ENCODE assay signal across 14 cellular contexts in genomic region chr20:6819599-6819998, GRCh38. TPM values are rescaled to one million over a fixed set of nuclear protein-coding genes. Genes with fewer than 3 reads are reported as not detected.
DNase-seq lines count a peak whose midpoint lies in the region; ATAC-seq and TF ChIP-seq lines count a peak whose summit lies in the region.
"Had no signal": no experiment of that assay in that cellular context is flagged by ENCODE, and none has a peak within 500 bp of the region (broad histone marks: within the 10 kb centered on the region; RNA-seq: fewer than 3 reads in every experiment).

No MANE protein-coding gene starts in this region.

- no peaks in the 10 kb centered on the region for H3K36me3 Mint-ChIP-seq in activated T-helper 17 cell treated with anti-CD3 and anti-CD28 coated beads, Interleukin-2, amount 50 U/mL, for 72 hours (ENCODE audit: low read depth)
- H3K36me3 Mint-ChIP-seq: CD4-positive, alpha-beta memory T cell; type B pancreatic cell had no signal

- in situ Hi-C loops in GM23248 (cut with MboI) = no loop called here

- no peaks in the 10 kb centered on the region for H3K4me1 ChIP-seq in GM23248 (ENCODE audit: insufficient read depth)

- no peaks in the 10 kb centered on the region for H4K20me1 ChIP-seq in GM23248 (ENCODE audit: insufficient read depth)

- H3K9me3 ChIP-seq in GM23248 (ENCODE audit: low read depth) = no peaks in the 10 kb centered on the region

- no peak overlapping the region for H3K4me3 Mint-ChIP-seq in activated T-helper 17 cell treated with anti-CD3 and anti-CD28 coated beads, Interleukin-2, amount 50 U/mL, for 72 hours
- H3K4me3 Mint-ChIP-seq: CD4-positive, alpha-beta memory T cell; type B pancreatic cell had no signal

- no peaks in the 10 kb centered on the region for H3K27me3 Mint-ChIP-seq in activated T-helper 17 cell treated with anti-CD3 and anti-CD28 coated beads, Interleukin-2, amount 50 U/mL, for 72 hours
- H3K27me3 Mint-ChIP-seq: CD4-positive, alpha-beta memory T cell had no signal

- H3K9me3 Mint-ChIP-seq in activated T-helper 17 cell treated with anti-CD3 and anti-CD28 coated beads, Interleukin-2, amount 50 U/mL, for 72 hours = peaks cover 4% of the 10 kb centered on the region
- H3K9me3 Mint-ChIP-seq: type B pancreatic cell had no signal

- no peak overlapping the region for H3K9ac ChIP-seq in GM23248
- H3K9ac ChIP-seq: KMS-11 had no signal

- H3K4me3 ChIP-seq in GM23248 = no peak overlapping the region
- H3K4me3 ChIP-seq: dorsolateral prefrontal cortex had no signal

- H3K9me2 ChIP-seq in GM23248 (ENCODE audit: insufficient read depth) = no peaks in the 10 kb centered on the region

- peak; percentile 6 for DNase-seq in GM23248
- DNase-seq in iris pigment epithelial cell (ENCODE audit: low read depth) = peak; percentile 7
- no peak for DNase-seq in SKM-1 (lab: John Stamatoyannopoulos, UW; ENCODE audit: unreplicated experiment)
- DNase-seq: activated gamma-delta T cell; CD4-positive, alpha-beta memory T cell; dorsolateral prefrontal cortex; occipital lobe had no signal

- H3K4me1 Mint-ChIP-seq in activated T-helper 17 cell treated with anti-CD3 and anti-CD28 coated beads, Interleukin-2, amount 50 U/mL, for 72 hours = no peaks in the 10 kb centered on the region
- H3K4me1 Mint-ChIP-seq: CD4-positive, alpha-beta memory T cell had no signal

- no peaks in the 10 kb centered on the region for H3F3A ChIP-seq in GM23248 (ENCODE audit: insufficient read depth)

- WGBS in GM23248 (ENCODE audit: low coverage in 1 of 2, low lambda C conversion rate in 2 of 2, missing lambda C conversion rate in 2 of 2), 2 experiments = 1 to 3% methylated on average over 2 of the region's 2 CpGs

- H3K27ac Mint-ChIP-seq in activated T-helper 17 cell treated with anti-CD3 and anti-CD28 coated beads, Interleukin-2, amount 50 U/mL, for 72 hours = no peak overlapping the region
- H3K27ac Mint-ChIP-seq: CD4-positive, alpha-beta memory T cell; type B pancreatic cell had no signal

- H3K4me2 ChIP-seq in GM23248 (ENCODE audit: unreplicated experiment) = no peak overlapping the region
- H3K4me2 ChIP-seq: KMS-11 had no signal

- peak; percentile 43 for TF ChIP-seq CTCF in 22Rv1 (IDR thresholded peaks at IDR 0.05)
- peak; percentile 65 for TF ChIP-seq CTCF in VCaP (conservative IDR thresholded peaks at IDR 0.05)

- H3K27me3 ChIP-seq in GM23248 (replicated peaks; ENCODE audit: insufficient read depth) = peaks cover 9% of the 10 kb centered on the region

- H3K36me3 ChIP-seq in GM23248 (ENCODE audit: low read depth) = no peaks in the 10 kb centered on the region

- no peak for ATAC-seq in GM18870 (IDR thresholded peaks at IDR 0.05; ENCODE audit: unreplicated experiment)
- ATAC-seq in GM21737 (IDR thresholded peaks at IDR 0.05; ENCODE audit: unreplicated experiment) = no peak
- ATAC-seq in activated T-helper 17 cell treated with anti-CD3 and anti-CD28 coated beads, Interleukin-2, amount 50 U/mL, for 72 hours (replicated peaks) = no peak

- no peak overlapping the region for H2AFZ ChIP-seq in GM23248

- H3K27ac ChIP-seq in 22Rv1 = no peak overlapping the region
- H3K27ac ChIP-seq in GM23248 = no peak overlapping the region
- H3K27ac ChIP-seq in VCaP = no peak overlapping the region
- H3K27ac ChIP-seq: dorsolateral prefrontal cortex, KMS-11 had no signal

- H3K79me2 ChIP-seq in GM23248 (ENCODE audit: insufficient read depth) = no peaks in the 10 kb centered on the region

RNA-seq across cellular contexts. Expression of gene BMP2, which starts 52.1 kb away (rescaled TPM):
- 0.38 and 0.76 TPM in 2 replicates for total RNA-seq in GM23248 (2014; rRNA removed; shearing (Covaris generic))
- polyA plus RNA-seq in GM23248 (2016; fragmentation: Nextera tagmentation; extraction: Ambion mirVana) = 0.33 and 0.34 TPM in 2 replicates
- not detected for total RNA-seq in activated T-helper 17 cell treated with anti-CD3 and anti-CD28 coated beads, Interleukin-2, amount 50 U/mL, for 72 hours
- total RNA-seq: CD4-positive, alpha-beta memory T cell had no signal
- polyA plus RNA-seq: CD4-positive, alpha-beta memory T cell had no signal
